ENCODE assay signal across 1 cellular context in the genomic region with DNA sequence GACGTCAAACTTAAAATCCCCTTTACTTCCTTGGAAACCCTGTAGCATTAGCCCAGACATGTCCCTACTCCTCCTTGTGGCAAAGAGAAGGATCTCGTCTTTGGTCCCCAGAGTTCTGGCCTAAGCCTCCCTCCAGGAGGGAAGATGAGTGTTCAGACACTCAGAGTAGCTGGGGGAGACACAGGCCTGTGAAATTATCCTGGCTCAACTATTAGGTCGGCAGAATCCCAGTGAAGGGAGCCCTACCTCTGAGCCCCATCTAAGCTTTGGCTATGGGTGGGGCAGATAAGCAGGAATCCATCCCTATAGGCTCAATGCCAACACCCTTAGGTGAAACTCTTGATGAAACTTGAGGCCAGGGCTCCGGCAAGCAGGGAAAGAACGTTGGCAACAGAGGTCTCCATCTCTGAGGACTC.
TF ChIP-seq lines count a peak whose summit lies in the region.

No MANE protein-coding gene starts in this region.

TF ChIP-seq in H1, 55 proteins besides CTCF, POLR2A, EP300 and RAD21:
- TF ChIP-seq HDAC2 (IDR thresholded peaks at IDR 0.05; ENCODE audit: borderline replicate concordance in 1 of 2, low read depth in 2 of 2, low read length in 2 of 2) = no peak
- TF ChIP-seq BCL11A (IDR thresholded peaks at IDR 0.05; ENCODE audit: low read depth in 2 of 2, low read length in 2 of 2) = no peak
- no peak for TF ChIP-seq TAF1 (IDR thresholded peaks at IDR 0.05; ENCODE audit: low read depth, low read length)
